In genomic region chrX:10110984-10111363, GRCh38 we compare ENCODE assay signal across 9 cellular contexts.
A peak's percentile ranks its signal among the peaks of the same experiment; 100 is the strongest.
DNase-seq lines count a peak whose midpoint lies in the region; ATAC-seq lines count a peak whose summit lies in the region.
"Had no signal": no experiment of that assay in that cellular context is flagged by ENCODE, and none has a peak within 500 bp of the region (broad histone marks: within the 10 kb centered on the region; RNA-seq: fewer than 3 reads in every experiment).

No MANE protein-coding gene starts in this region.

- peak; percentile 81 for DNase-seq in activated CD8-positive, alpha-beta memory T cell treated with anti-CD3 and anti-CD28 coated beads for 24 hours
- no peak for DNase-seq in activated CD8-positive, alpha-beta memory T cell treated with anti-CD3 and anti-CD28 coated beads, Interleukin-2, amount 50 U/mL, for 48 hours
- DNase-seq in T-helper 9 cell: peak; percentile 37
- DNase-seq in stimulated activated CD4-positive, alpha-beta T cell treated with anti-CD3 and anti-CD28 coated beads, TNF-alpha, amount 100 ng/mL, for 48 hours (ENCODE audit: low read depth in 3 of 3): peak; percentile 27 to 55 (median 46)
- DNase-seq in SIG-M5 (lab: John Stamatoyannopoulos, UW): no peak
- no peak for DNase-seq in pons (ENCODE audit: low spot score)

- H3K4me3 ChIP-seq in duodenal mucosa (ENCODE audit: low read depth in 1 of 2, low read length in 2 of 2): no peak overlapping the region
- H3K4me3 ChIP-seq: A549 had no signal

- H3K36me3 ChIP-seq in duodenal mucosa (ENCODE audit: control insufficient read depth in 1 of 2, insufficient read depth in 2 of 2, low read length in 2 of 2): no peaks in the 10 kb centered on the region

- no peaks in the 10 kb centered on the region for H3K27me3 ChIP-seq in duodenal mucosa (ENCODE audit: control insufficient read depth in 1 of 2, insufficient read depth in 2 of 2, low read length in 2 of 2)

- no peak for ATAC-seq in GM21786 (IDR thresholded peaks at IDR 0.05; ENCODE audit: unreplicated experiment)
- ATAC-seq: A549 had no signal

- H3K9ac ChIP-seq in duodenal mucosa (ENCODE audit: low read depth in 1 of 2, low read length in 2 of 2): peak overlapping the region; percentile 18 to 25

- peak overlapping the region; percentile 83 for H3K27ac ChIP-seq in duodenal mucosa (ENCODE audit: low read depth, low read length)
- H3K27ac ChIP-seq: A549 had no signal

- H3K9me3 ChIP-seq in duodenal mucosa (ENCODE audit: control insufficient read depth in 1 of 2, low read length in 2 of 2): no peaks in the 10 kb centered on the region
- H3K9me3 ChIP-seq: A549 had no signal

- peaks cover 13 to 21% of the 10 kb centered on the region in 2 donors for H3K4me1 ChIP-seq in duodenal mucosa (ENCODE audit: control insufficient read depth in 1 of 2, insufficient read depth in 2 of 2, low read length in 2 of 2)
- H3K4me1 ChIP-seq: A549 had no signal

Comparison
In these comparisons a context has a peak if more than half of its experiments do, and no peak if none do; other contexts are left out.
1. DNase-seq: peak in activated CD8-positive, alpha-beta memory T cell treated with anti-CD3 and anti-CD28 coated beads for 24 hours (single experiment), T-helper 9 cell (single experiment) and stimulated activated CD4-positive, alpha-beta T cell treated with anti-CD3 and anti-CD28 coated beads, TNF-alpha, amount 100 ng/mL, for 48 hours (3 of 3); none in activated CD8-positive, alpha-beta memory T cell treated with anti-CD3 and anti-CD28 coated beads, Interleukin-2, amount 50 U/mL, for 48 hours (single experiment), SIG-M5 (single experiment) and pons (single experiment).